ENCODE assay signal across 7 cellular contexts in genomic region chrX:251762-252311, GRCh38. TPM values are rescaled to one million over a fixed set of nuclear protein-coding genes. Genes with fewer than 3 reads are reported as not detected.
DNase-seq lines count a peak whose midpoint lies in the region; ATAC-seq and TF ChIP-seq lines count a peak whose summit lies in the region.
"Not testable (repeated sequence)": the region's sequence is repeated elsewhere in the genome, so short reads cannot be mapped to it uniquely, and the experiment has no call there.

No MANE protein-coding gene starts in this region.

- H3K36me3 Mint-ChIP-seq in CD8-positive, alpha-beta T cell; activated CD4-positive, alpha-beta T cell treated with anti-CD3 and anti-CD28 coated beads, Interleukin-2, amount 10 ng/mL, durations not matched to agents 7 days and 5 days (ENCODE audit: low read depth); endodermal cell (ENCODE audit: low read depth); stimulated activated effector memory CD8-positive, alpha-beta T cell treated with anti-CD3 and anti-CD28 coated beads, Interleukin-12 subunit alpha, Interleukin-12 subunit beta, amount 100 ng/mL, for 72 hours: not testable (repeated sequence)
- H3K36me3 Mint-ChIP-seq in activated naive CD4-positive, alpha-beta T cell treated with anti-CD3 and anti-CD28 coated beads, Interleukin-2, amount 50 U/mL, for 72 hours, result peaks cover 0 to 13% of the 10 kb centered on the region in 2 donors
- H3K36me3 Mint-ChIP-seq in naive B cell, result peaks cover 0 to 12% of the 10 kb centered on the region in 2 donors

- not testable (repeated sequence) for H3K4me3 ChIP-seq in CD8-positive, alpha-beta T cell (ENCODE audit: low read depth, low read length); RWPE2 (ENCODE audit: severe bottlenecking)
- peak overlapping the region; percentile 8 for H3K4me3 ChIP-seq in endodermal cell (ENCODE audit: low read length)

- H3K36me3 ChIP-seq in CD8-positive, alpha-beta T cell (ENCODE audit: insufficient read depth, low read length); RWPE2 (ENCODE audit: low read depth); endodermal cell (ENCODE audit: control insufficient read depth, insufficient read depth, low read length): not testable (repeated sequence)

- not testable (repeated sequence) for H3K27me3 ChIP-seq in CD8-positive, alpha-beta T cell (ENCODE audit: insufficient read depth, low read length); RWPE2 (ENCODE audit: insufficient read depth, poor library complexity, severe bottlenecking); endodermal cell (ENCODE audit: control insufficient read depth, insufficient read depth, low read length, poor library complexity, severe bottlenecking)

- not testable (repeated sequence) for H3K9me3 ChIP-seq in CD8-positive, alpha-beta T cell (ENCODE audit: low read length); RWPE2 (ENCODE audit: severe bottlenecking)
- peaks cover 14% of the 10 kb centered on the region for H3K9me3 ChIP-seq in endodermal cell (ENCODE audit: control insufficient read depth, low read length)

- not testable (repeated sequence) for H3K27ac ChIP-seq in CD8-positive, alpha-beta T cell (ENCODE audit: low read depth, low read length); RWPE2 (ENCODE audit: poor library complexity, severe bottlenecking); endodermal cell (ENCODE audit: low read depth, low read length)

- 91 to 92% methylated on average over 10 to 11 of the region's 11 CpGs for WGBS in endodermal cell (ENCODE audit: insufficient coverage in 1 of 2, insufficient read length in 1 of 2), 2 experiments

- H3K9me3 Mint-ChIP-seq in CD8-positive, alpha-beta T cell, result peaks cover 10% of the 10 kb centered on the region
- not testable (repeated sequence) for H3K9me3 Mint-ChIP-seq in activated CD4-positive, alpha-beta T cell treated with anti-CD3 and anti-CD28 coated beads, Interleukin-2, amount 10 ng/mL, durations not matched to agents 7 days and 5 days; stimulated activated effector memory CD8-positive, alpha-beta T cell treated with anti-CD3 and anti-CD28 coated beads, Interleukin-12 subunit alpha, Interleukin-12 subunit beta, amount 100 ng/mL, for 72 hours
- H3K9me3 Mint-ChIP-seq in activated naive CD4-positive, alpha-beta T cell treated with anti-CD3 and anti-CD28 coated beads, Interleukin-2, amount 50 U/mL, for 72 hours, result peaks cover 8 to 12% of the 10 kb centered on the region in 2 donors
- peaks cover 16% of the 10 kb centered on the region for H3K9me3 Mint-ChIP-seq in endodermal cell
- H3K9me3 Mint-ChIP-seq in naive B cell, result peaks cover 0 to 18% (median 12%) of the 10 kb centered on the region in 7 donors

- peaks cover 16% of the 10 kb centered on the region for H3K4me1 ChIP-seq in CD8-positive, alpha-beta T cell (ENCODE audit: insufficient read depth, low read length)
- not testable (repeated sequence) for H3K4me1 ChIP-seq in RWPE2 (ENCODE audit: insufficient read depth, poor library complexity, severe bottlenecking); endodermal cell (ENCODE audit: control insufficient read depth, insufficient read depth, low read length)

- not testable (repeated sequence) for TF ChIP-seq CTCF in CD8-positive, alpha-beta T cell (IDR thresholded peaks at IDR 0.05); RWPE2 (IDR thresholded peaks at IDR 0.05; ENCODE audit: poor library complexity, severe bottlenecking); endodermal cell (conservative IDR thresholded peaks at IDR 0.05)

- not testable (repeated sequence) for H3K9ac ChIP-seq in endodermal cell (ENCODE audit: extremely low read depth, low read length, poor library complexity, severe bottlenecking)

- H3K4me3 Mint-ChIP-seq in CD8-positive, alpha-beta T cell, result peak overlapping the region; percentile 4
- not testable (repeated sequence) for H3K4me3 Mint-ChIP-seq in activated CD4-positive, alpha-beta T cell treated with anti-CD3 and anti-CD28 coated beads, Interleukin-2, amount 10 ng/mL, durations not matched to agents 7 days and 5 days; endodermal cell; stimulated activated effector memory CD8-positive, alpha-beta T cell treated with anti-CD3 and anti-CD28 coated beads, Interleukin-12 subunit alpha, Interleukin-12 subunit beta, amount 100 ng/mL, for 72 hours
- peak overlapping the region in 6 of 8 donors; percentile 18 to 79 (median 29) for H3K4me3 Mint-ChIP-seq in naive B cell

- H3K4me1 Mint-ChIP-seq in CD8-positive, alpha-beta T cell (ENCODE audit: low read depth), result peaks cover 26% of the 10 kb centered on the region
- H3K4me1 Mint-ChIP-seq in activated CD4-positive, alpha-beta T cell treated with anti-CD3 and anti-CD28 coated beads, Interleukin-2, amount 10 ng/mL, durations not matched to agents 7 days and 5 days, result peaks cover 18% of the 10 kb centered on the region
- peaks cover 15% of the 10 kb centered on the region for H3K4me1 Mint-ChIP-seq in endodermal cell
- peaks cover 7 to 30% (median 14%) of the 10 kb centered on the region in 3 donors for H3K4me1 Mint-ChIP-seq in naive B cell
- peaks cover 17% of the 10 kb centered on the region for H3K4me1 Mint-ChIP-seq in stimulated activated effector memory CD8-positive, alpha-beta T cell treated with anti-CD3 and anti-CD28 coated beads, Interleukin-12 subunit alpha, Interleukin-12 subunit beta, amount 100 ng/mL, for 72 hours

- POLR2A ChIA-PET in CD8-positive, alpha-beta T cell (lab: Charles Lee); activated CD4-positive, alpha-beta T cell treated with anti-CD3 and anti-CD28 coated beads, Interleukin-2, amount 10 ng/mL, durations not matched to agents 7 days and 5 days (lab: Charles Lee): not testable (repeated sequence)

- H3K27ac Mint-ChIP-seq in CD8-positive, alpha-beta T cell, result peak overlapping the region; percentile 96
- H3K27ac Mint-ChIP-seq in activated CD4-positive, alpha-beta T cell treated with anti-CD3 and anti-CD28 coated beads, Interleukin-2, amount 10 ng/mL, durations not matched to agents 7 days and 5 days, result peak overlapping the region; percentile 92
- H3K27ac Mint-ChIP-seq in activated naive CD4-positive, alpha-beta T cell treated with anti-CD3 and anti-CD28 coated beads, Interleukin-2, amount 50 U/mL, for 72 hours, result peak overlapping the region; percentile 48 to 58
- H3K27ac Mint-ChIP-seq in endodermal cell, result not testable (repeated sequence)
- H3K27ac Mint-ChIP-seq in naive B cell, result peak overlapping the region in 4 of 6 donors; percentile 13 to 94 (median 86)
- peak overlapping the region; percentile 21 for H3K27ac Mint-ChIP-seq in stimulated activated effector memory CD8-positive, alpha-beta T cell treated with anti-CD3 and anti-CD28 coated beads, Interleukin-12 subunit alpha, Interleukin-12 subunit beta, amount 100 ng/mL, for 72 hours

- not testable (repeated sequence) for DNase-seq in CD8-positive, alpha-beta T cell; activated CD4-positive, alpha-beta T cell treated with anti-CD3 and anti-CD28 coated beads, Interleukin-2, amount 10 ng/mL, durations not matched to agents 7 days and 5 days; activated naive CD4-positive, alpha-beta T cell treated with anti-CD3 and anti-CD28 coated beads, Interleukin-2, amount 50 U/mL, for 72 hours (ENCODE audit: low spot score in 2 of 2); endodermal cell; naive B cell; stimulated activated effector memory CD8-positive, alpha-beta T cell treated with anti-CD3 and anti-CD28 coated beads, Interleukin-12 subunit alpha, Interleukin-12 subunit beta, amount 100 ng/mL, for 72 hours (ENCODE audit: low spot score in 2 of 2)
- peak; percentile 15 for DNase-seq in RWPE2 (ENCODE audit: low spot score)

- CTCF ChIA-PET in CD8-positive, alpha-beta T cell (lab: Charles Lee); activated CD4-positive, alpha-beta T cell treated with anti-CD3 and anti-CD28 coated beads, Interleukin-2, amount 10 ng/mL, durations not matched to agents 7 days and 5 days (lab: Charles Lee): not testable (repeated sequence)

- intact Hi-C loops in CD8-positive, alpha-beta T cell (cut with DNase I, micrococcal nuclease), result loop anchor here (2.0 kb wide), 2 partner anchors 25 to 67 kb away; partner anchors contain the start of gene GTPBP6 (in 1 of the 2)

- H3K27me3 Mint-ChIP-seq in CD8-positive, alpha-beta T cell (ENCODE audit: low read depth); activated CD4-positive, alpha-beta T cell treated with anti-CD3 and anti-CD28 coated beads, Interleukin-2, amount 10 ng/mL, durations not matched to agents 7 days and 5 days; endodermal cell (ENCODE audit: insufficient read depth); naive B cell: not testable (repeated sequence)

- not testable (repeated sequence) for ATAC-seq in CD8-positive, alpha-beta T cell; RWPE2 (ENCODE audit: low read depth); activated naive CD4-positive, alpha-beta T cell treated with anti-CD3 and anti-CD28 coated beads, Interleukin-2, amount 50 U/mL, for 72 hours; naive B cell (ENCODE audit: low read depth in 2 of 2); stimulated activated effector memory CD8-positive, alpha-beta T cell treated with anti-CD3 and anti-CD28 coated beads, Interleukin-12 subunit alpha, Interleukin-12 subunit beta, amount 100 ng/mL, for 72 hours

RNA-seq across cellular contexts. Expression of gene PLCXD1, which starts 29.3 kb away (rescaled TPM):
- total RNA-seq in CD8-positive, alpha-beta T cell, result 10 to 100 TPM; 18.3 to 19.3 TPM
- 10 to 100 TPM; 60.1 to 63.4 TPM for total RNA-seq in activated CD4-positive, alpha-beta T cell treated with anti-CD3 and anti-CD28 coated beads, Interleukin-2, amount 10 ng/mL, durations not matched to agents 7 days and 5 days
- total RNA-seq in activated naive CD4-positive, alpha-beta T cell treated with anti-CD3 and anti-CD28 coated beads, Interleukin-2, amount 50 U/mL, for 72 hours, result 100 to 1,000 TPM in 1 of 2 donors, 10 to 100 TPM in 1; 61.4 to 118 TPM
- total RNA-seq in endodermal cell, result 10 to 100 TPM; 70.3 to 96.9 TPM
- 63.9 TPM for polyA plus RNA-seq in endodermal cell (2013, experiment 1 of 2)
- polyA plus RNA-seq in endodermal cell (2013, experiment 2 of 2), result 64.7 TPM
- 1 to 10 TPM in 5 of 6 donors, not detected in 1; 2.6 to 6.5 (median 4.8) TPM for polyA plus RNA-seq in naive B cell (ENCODE audit: low read depth in 6 of 6)
